ENCODE assay signal across 11 cellular contexts in genomic region chr18:75244336-75244735, GRCh38. TPM values are rescaled to one million over a fixed set of nuclear protein-coding genes. Genes with fewer than 3 reads are reported as not detected.
DNase-seq lines count a peak whose midpoint lies in the region; ATAC-seq and TF ChIP-seq lines count a peak whose summit lies in the region.
"Had no signal": no experiment of that assay in that cellular context is flagged by ENCODE, and none has a peak within 500 bp of the region (broad histone marks: within the 10 kb centered on the region; RNA-seq: fewer than 3 reads in every experiment).

No MANE protein-coding gene starts in this region.

- DNase-seq in breast epithelium (ENCODE audit: low spot score in 2 of 2) (no peak), MCF 10A (ENCODE audit: unreplicated experiment) (no peak), foreskin keratinocyte (no peak), SK-N-DZ (ENCODE audit: low spot score) (no peak)
- DNase-seq in stimulated activated naive CD8-positive, alpha-beta T cell treated with anti-CD3 and anti-CD28 coated beads, Interleukin-15, Interleukin-2, amounts not matched to agents 100 U/mL and 50 U/mL, for 24 hours = peak; percentile 29
- DNase-seq in activated T-cell treated with anti-CD3 and anti-CD28 coated beads, Interleukin-2, amount 50 U/mL, for 24 hours = no peak
- DNase-seq: T1000 had no signal

- H3K27me3 Mint-ChIP-seq in MCF 10A (ENCODE audit: insufficient read depth, unreplicated experiment) = no peaks in the 10 kb centered on the region
- H3K27me3 Mint-ChIP-seq in activated T-cell treated with anti-CD3 and anti-CD28 coated beads, Interleukin-2, amount 50 U/mL, for 24 hours = no peaks in the 10 kb centered on the region

- H3K27me3 ChIP-seq in breast epithelium (no peaks in the 10 kb centered on the region), foreskin keratinocyte (no peaks in the 10 kb centered on the region)
- H3K27me3 ChIP-seq: BLaER1 treated with 17β-estradiol and CSF1 and Interleukin-3, amounts not matched to agents 10 nM and 100 nM; cardiac muscle cell had no signal

- TF ChIP-seq POLR2A in breast epithelium (IDR thresholded peaks at IDR 0.05) = no peak

- H3K27ac ChIP-seq in breast epithelium = peak overlapping the region; percentile 79 to 84
- H3K27ac ChIP-seq in foreskin keratinocyte = no peak overlapping the region
- H3K27ac ChIP-seq: BLaER1 treated with 17β-estradiol and CSF1 and Interleukin-3, amounts not matched to agents 10 nM and 100 nM; cardiac muscle cell had no signal

- TF ChIP-seq CTCF in breast epithelium (IDR thresholded peaks at IDR 0.05) (peak in 2 of 3 donors; percentile 21 to 33), MCF 10A (IDR thresholded peaks at IDR 0.05; ENCODE audit: unreplicated experiment) (no peak), foreskin keratinocyte (conservative IDR thresholded peaks at IDR 0.05) (peak; percentile 47)

- H3K4me3 Mint-ChIP-seq in MCF 10A (ENCODE audit: unreplicated experiment) = no peak overlapping the region
- H3K4me3 Mint-ChIP-seq in activated T-cell treated with anti-CD3 and anti-CD28 coated beads, Interleukin-2, amount 50 U/mL, for 24 hours = no peak overlapping the region

- H3K9me3 Mint-ChIP-seq in MCF 10A (ENCODE audit: unreplicated experiment) = no peaks in the 10 kb centered on the region
- no peaks in the 10 kb centered on the region for H3K9me3 Mint-ChIP-seq in activated T-cell treated with anti-CD3 and anti-CD28 coated beads, Interleukin-2, amount 50 U/mL, for 24 hours

- no peaks in the 10 kb centered on the region for H3K36me3 ChIP-seq in breast epithelium
- H3K36me3 ChIP-seq: cardiac muscle cell had no signal

- no peaks in the 10 kb centered on the region for H3K36me3 Mint-ChIP-seq in MCF 10A (ENCODE audit: insufficient read depth, unreplicated experiment)
- H3K36me3 Mint-ChIP-seq in activated T-cell treated with anti-CD3 and anti-CD28 coated beads, Interleukin-2, amount 50 U/mL, for 24 hours (ENCODE audit: low read depth) = peaks cover 8% of the 10 kb centered on the region

- POLR2A ChIA-PET in MCF 10A (lab: Yijun Ruan, JAX) = interaction anchor here (3.2 kb wide), 1 partner anchor 34 kb away, joined by 18 read pairs; the partner anchor contains the start of genes PTGR3 and TSHZ1

- no peak overlapping the region for H3K27ac Mint-ChIP-seq in MCF 10A (ENCODE audit: low read depth, unreplicated experiment)
- no peak overlapping the region for H3K27ac Mint-ChIP-seq in activated T-cell treated with anti-CD3 and anti-CD28 coated beads, Interleukin-2, amount 50 U/mL, for 24 hours

- intact Hi-C loops in breast epithelium (cut with DNase I; ENCODE audit: low total_unique reads) (no loop called here), MCF 10A (cut with micrococcal nuclease) (no loop called here)

- H3K4me3 ChIP-seq in breast epithelium = peak overlapping the region in 2 of 3 donors; percentile 27 to 41
- H3K4me3 ChIP-seq: BLaER1 treated with 17β-estradiol and CSF1 and Interleukin-3, amounts not matched to agents 10 nM and 100 nM; cardiac muscle cell had no signal

- ATAC-seq in SK-N-SH treated with all-trans-retinoic acid at 6 μM for 48 hours (peak; percentile 58), foreskin keratinocyte (peak; percentile 39), GM21528 (IDR thresholded peaks at IDR 0.05; ENCODE audit: low FRiP score, unreplicated experiment) (no peak)
- no peak for ATAC-seq in stimulated activated naive CD8-positive, alpha-beta T cell treated with anti-CD3 and anti-CD28 coated beads, Interleukin-15, Interleukin-2, amounts not matched to agents 100 U/mL and 50 U/mL, for 24 hours

- H3K4me1 Mint-ChIP-seq in MCF 10A (ENCODE audit: insufficient read depth, unreplicated experiment) = peaks cover 19% of the 10 kb centered on the region
- peaks cover 73% of the 10 kb centered on the region for H3K4me1 Mint-ChIP-seq in activated T-cell treated with anti-CD3 and anti-CD28 coated beads, Interleukin-2, amount 50 U/mL, for 24 hours (ENCODE audit: low read depth)

- H3K4me1 ChIP-seq in breast epithelium = peaks cover 4% of the 10 kb centered on the region in 2 donors
- no peaks in the 10 kb centered on the region for H3K4me1 ChIP-seq in foreskin keratinocyte

- no TSS peak for BruUV-seq in MCF 10A (replicated peaks; lab: Mats Ljungman, UMichigan)

- no peaks in the 10 kb centered on the region for H3K9me3 ChIP-seq in breast epithelium

- CTCF ChIA-PET in MCF 10A (lab: Yijun Ruan, JAX) = interaction anchor here (1.6 kb wide), 1 partner anchor 235 kb away, joined by 3 read pairs; no protein-coding TSS in a partner anchor

TF ChIP-seq in SK-N-SH treated with all-trans-retinoic acid at 6 μM for 48 hours, 23 proteins besides CTCF, POLR2A, EP300 and RAD21 (continues in another document):
- no peak for TF ChIP-seq ZNF70 (CRISPR knock-in tag; IDR thresholded peaks at IDR 0.05)
- no peak for TF ChIP-seq ZC3H10 (CRISPR knock-in tag; IDR thresholded peaks at IDR 0.05)
- no peak for TF ChIP-seq CSDC2 (CRISPR knock-in tag; IDR thresholded peaks at IDR 0.05)
- no peak for TF ChIP-seq ZFP3 (CRISPR knock-in tag; IDR thresholded peaks at IDR 0.05)
- TF ChIP-seq ZNF8 (CRISPR knock-in tag; IDR thresholded peaks at IDR 0.05) = no peak
- no peak for TF ChIP-seq TOX (CRISPR knock-in tag; IDR thresholded peaks at IDR 0.05; ENCODE audit: borderline replicate concordance)
- no peak for TF ChIP-seq ISL1 (CRISPR knock-in tag; IDR thresholded peaks at IDR 0.05)
- no peak for TF ChIP-seq ARNTL (CRISPR knock-in tag; IDR thresholded peaks at IDR 0.05; ENCODE audit: borderline replicate concordance, low read depth)
- no peak for TF ChIP-seq TCF4 (CRISPR knock-in tag; IDR thresholded peaks at IDR 0.05; ENCODE audit: borderline replicate concordance)
- TF ChIP-seq SNAI2 (CRISPR knock-in tag; IDR thresholded peaks at IDR 0.05) = no peak
- TF ChIP-seq ZFP30 (CRISPR knock-in tag; IDR thresholded peaks at IDR 0.05) = no peak
- TF ChIP-seq CSRNP3 (CRISPR knock-in tag; IDR thresholded peaks at IDR 0.05) = no peak
- no peak for TF ChIP-seq GLIS3 (CRISPR knock-in tag; IDR thresholded peaks at IDR 0.05)
- no peak for TF ChIP-seq BACH2 (CRISPR knock-in tag; IDR thresholded peaks at IDR 0.05; ENCODE audit: borderline replicate concordance)
- no peak for TF ChIP-seq PPARA (CRISPR knock-in tag; IDR thresholded peaks at IDR 0.05; ENCODE audit: borderline replicate concordance)
- TF ChIP-seq ZNF565 (CRISPR knock-in tag; conservative IDR thresholded peaks at IDR 0.05; ENCODE audit: low read depth) = no peak
- TF ChIP-seq TSHZ2 (CRISPR knock-in tag; IDR thresholded peaks at IDR 0.05) = no peak

RNA-seq across cellular contexts. Expression of gene TSHZ1, which starts 33.7 kb away (rescaled TPM):
- total RNA-seq in breast epithelium = 10 to 100 TPM; 12.3 to 18.3 (median 16.4) TPM
- 9.7 and 11.7 TPM in 2 replicates for total RNA-seq in MCF 10A (2022)
- 8.2 and 9.2 TPM in 2 replicates for total RNA-seq in foreskin keratinocyte
- polyA plus RNA-seq in foreskin keratinocyte = 2.5 and 2.9 TPM in 2 replicates
- polyA plus RNA-seq in SK-N-DZ (2014; cell fraction: cytosol; rRNA removed) = 6.2 and 6.4 TPM in 2 replicates
- polyA plus RNA-seq in SK-N-DZ (2014; cell fraction: nucleus; rRNA removed) = 4.3 and 4.4 TPM in 2 replicates

RNA-seq across cellular contexts. Expression of gene PTGR3, which starts 35.4 kb away (rescaled TPM):
- total RNA-seq in breast epithelium (10 to 100 TPM; 21.3 to 32.9 (median 22.9) TPM), MCF 10A (2022) (19.8 and 20.6 TPM in 2 replicates), foreskin keratinocyte (13.9 and 14.4 TPM in 2 replicates)
- 11.8 and 12.5 TPM in 2 replicates for polyA plus RNA-seq in foreskin keratinocyte
- 10.7 and 11.7 TPM in 2 replicates for polyA plus RNA-seq in SK-N-DZ (2014; cell fraction: cytosol; rRNA removed)
- 20.6 and 21.6 TPM in 2 replicates for polyA plus RNA-seq in SK-N-DZ (2014; cell fraction: nucleus; rRNA removed)

Comparison
In these comparisons a context has a peak if more than half of its experiments do, and no peak if none do; other contexts are left out.
1. ATAC-seq: peak in SK-N-SH treated with all-trans-retinoic acid at 6 μM for 48 hours (single experiment) and foreskin keratinocyte (single experiment); none in stimulated activated naive CD8-positive, alpha-beta T cell treated with anti-CD3 and anti-CD28 coated beads, Interleukin-15, Interleukin-2, amounts not matched to agents 100 U/mL and 50 U/mL, for 24 hours (single experiment) and GM21528 (single experiment).